In the genomic region with DNA sequence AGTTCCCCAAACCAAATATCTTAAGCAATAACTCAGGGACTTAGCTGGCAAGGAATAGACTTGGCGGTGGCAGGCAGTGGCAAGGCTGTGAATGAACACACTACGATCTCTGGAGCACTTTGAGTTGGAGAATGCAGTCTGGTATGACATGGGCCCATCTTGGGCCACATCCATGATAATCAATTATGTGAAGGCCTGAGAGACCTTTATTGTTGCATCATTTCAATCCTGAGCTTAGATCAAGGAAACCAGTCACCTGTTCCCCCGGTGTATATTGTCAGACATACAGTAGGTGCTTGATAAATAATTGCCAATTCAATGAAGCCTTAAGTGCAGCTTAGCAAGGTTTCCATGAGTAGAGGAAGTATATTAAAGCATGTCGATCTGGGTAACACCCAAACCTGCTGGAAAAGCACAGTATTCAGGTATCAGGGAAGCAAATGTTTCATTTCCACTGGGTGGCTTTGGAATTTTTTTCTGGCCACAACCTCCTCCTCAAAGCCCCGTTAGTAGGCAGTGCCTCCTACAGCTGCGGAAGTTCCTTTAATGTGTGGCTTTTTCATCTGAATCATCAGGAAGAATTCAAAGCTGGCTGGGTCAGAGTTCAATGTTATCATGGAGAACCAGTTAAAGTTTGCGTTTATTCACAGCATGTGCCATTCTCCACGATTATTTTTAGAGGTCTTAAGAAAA, we compare ENCODE assay signal across 8 cellular contexts. TPM values are rescaled to one million over a fixed set of nuclear protein-coding genes. Genes with fewer than 3 reads are reported as not detected.
DNase-seq lines count a peak whose midpoint lies in the region; ATAC-seq and TF ChIP-seq lines count a peak whose summit lies in the region.

No MANE protein-coding gene starts in this region.

- peaks cover 48% of the 10 kb centered on the region for H3K4me1 Mint-ChIP-seq in activated CD4-positive, alpha-beta T cell treated with anti-CD3 and anti-CD28 coated beads, Interleukin-2, amount 10 ng/mL, durations not matched to agents 24 days and 14 days

- H3K36me3 ChIP-seq in PC-3 (ENCODE audit: low read depth, low read length): no peaks in the 10 kb centered on the region

- H3K9me3 Mint-ChIP-seq in activated CD4-positive, alpha-beta T cell treated with anti-CD3 and anti-CD28 coated beads, Interleukin-2, amount 10 ng/mL, durations not matched to agents 24 days and 14 days: peaks cover 3% of the 10 kb centered on the region

- peak overlapping the region; percentile 6; the same call in 1 of the 2 replicates for H3K27ac ChIP-seq in PC-3 (ENCODE audit: low read length)

- POLR2A ChIA-PET in PC-3 (lab: Charles Lee; ENCODE audit: unreplicated experiment): no interaction called here

- CTCF ChIA-PET in PC-3 (lab: Charles Lee): interaction anchor here (0.6 kb wide), 2 partner anchors 30 to 63 kb away, joined by 3 read pairs; partner anchors contain the start of genes AURKA and FAM210B

- peak overlapping the region; percentile 71 for H3K27ac Mint-ChIP-seq in activated CD4-positive, alpha-beta T cell treated with anti-CD3 and anti-CD28 coated beads, Interleukin-2, amount 10 ng/mL, durations not matched to agents 24 days and 14 days

- peaks cover 36% of the 10 kb centered on the region for H3K4me1 ChIP-seq in PC-3 (ENCODE audit: insufficient read depth, low read length)

- no peaks in the 10 kb centered on the region for H4K20me1 ChIP-seq in PC-3 (ENCODE audit: low read length)

- no TSS peak for BruUV-seq in PC-3 (replicated peaks; lab: Mats Ljungman, UMichigan)

- no peak for DNase-seq in activated CD4-positive, alpha-beta T cell treated with anti-CD3 and anti-CD28 coated beads, Interleukin-2, amount 10 ng/mL, durations not matched to agents 24 days and 14 days
- no peak for DNase-seq in activated CD4-positive, alpha-beta T cell treated with anti-CD3 and anti-CD28 coated beads, Interleukin-2, amount 50 U/mL, for 4 hours
- DNase-seq in PC-3: peak; percentile 92
- peak; percentile 85 for DNase-seq in choroid plexus epithelial cell (ENCODE audit: low read depth)
- peak; percentile 19 for DNase-seq in retinal pigment epithelial cell (ENCODE audit: low read depth)
- DNase-seq in NCI-H1436 treated with DMSO at 0.1 percent for 48 hours (lab: John Stamatoyannopoulos, UW): no peak

- H3K27me3 Mint-ChIP-seq in activated CD4-positive, alpha-beta T cell treated with anti-CD3 and anti-CD28 coated beads, Interleukin-2, amount 10 ng/mL, durations not matched to agents 24 days and 14 days: no peaks in the 10 kb centered on the region

- H3K9ac ChIP-seq in PC-3 (ENCODE audit: low read length): no peak overlapping the region

- intact Hi-C loops in activated CD4-positive, alpha-beta T cell treated with anti-CD3 and anti-CD28 coated beads, Interleukin-2, amount 10 ng/mL, durations not matched to agents 24 days and 14 days (cut with micrococcal nuclease): no loop called here
- intact Hi-C loops in PC-3 (cut with micrococcal nuclease): no loop called here

- H3K27me3 ChIP-seq in PC-3 (ENCODE audit: low read length): no peaks in the 10 kb centered on the region

- H3K79me2 ChIP-seq in PC-3 (ENCODE audit: low read length): no peaks in the 10 kb centered on the region

- H3F3A ChIP-seq in PC-3 (ENCODE audit: low read length, unreplicated experiment): no peaks in the 10 kb centered on the region

- no peak overlapping the region for H3K4me3 ChIP-seq in PC-3 (ENCODE audit: low read length)
- H3K4me3 ChIP-seq in choroid plexus epithelial cell (ENCODE audit: low read depth, low read length): no peak overlapping the region
- H3K4me3 ChIP-seq in retinal pigment epithelial cell (ENCODE audit: low read length): no peak overlapping the region

- TF ChIP-seq CTCF in PC-3 (conservative IDR thresholded peaks at IDR 0.05; ENCODE audit: low read depth, low read length) (no peak), choroid plexus epithelial cell (conservative IDR thresholded peaks at IDR 0.05; ENCODE audit: low read depth, low read length) (peak; percentile 32), retinal pigment epithelial cell (conservative IDR thresholded peaks at IDR 0.05; ENCODE audit: low read depth, low read length) (peak; percentile 24)

- H3K4me3 Mint-ChIP-seq in activated CD4-positive, alpha-beta T cell treated with anti-CD3 and anti-CD28 coated beads, Interleukin-2, amount 10 ng/mL, durations not matched to agents 24 days and 14 days: peak overlapping the region; percentile 49

- H3K4me2 ChIP-seq in PC-3 (ENCODE audit: low read length): peak overlapping the region; percentile 35

- H3K36me3 Mint-ChIP-seq in activated CD4-positive, alpha-beta T cell treated with anti-CD3 and anti-CD28 coated beads, Interleukin-2, amount 10 ng/mL, durations not matched to agents 24 days and 14 days (ENCODE audit: low read depth): peaks cover 29% of the 10 kb centered on the region

- H2AFZ ChIP-seq in PC-3 (ENCODE audit: low read length): peak overlapping the region; percentile 8

- ATAC-seq in PC-3 (peak; percentile 87), HG03460 (IDR thresholded peaks at IDR 0.05; ENCODE audit: unreplicated experiment) (no peak), HG02852 (IDR thresholded peaks at IDR 0.05; ENCODE audit: unreplicated experiment) (no peak)

- no peaks in the 10 kb centered on the region for H3K9me3 ChIP-seq in PC-3 (ENCODE audit: low read length)

- no peaks in the 10 kb centered on the region for H3K9me2 ChIP-seq in PC-3 (replicated peaks; ENCODE audit: low read length)

RNA-seq across cellular contexts. Expression of gene CASS4, which starts 10.2 kb away (rescaled TPM):
- total RNA-seq in activated CD4-positive, alpha-beta T cell treated with anti-CD3 and anti-CD28 coated beads, Interleukin-2, amount 10 ng/mL, durations not matched to agents 24 days and 14 days: 2.8 and 3.1 TPM in 2 replicates
- 0.04 and 0.17 TPM in 2 replicates for total RNA-seq in PC-3 (2014; rRNA removed)

RNA-seq across cellular contexts. Expression of gene CSTF1, which starts 29.8 kb away (rescaled TPM):
- 52.2 and 52.5 TPM in 2 replicates for total RNA-seq in activated CD4-positive, alpha-beta T cell treated with anti-CD3 and anti-CD28 coated beads, Interleukin-2, amount 10 ng/mL, durations not matched to agents 24 days and 14 days
- total RNA-seq in PC-3 (2014; rRNA removed): 48.9 and 60.2 TPM in 2 replicates

RNA-seq across cellular contexts. Expression of gene AURKA, which starts 30.3 kb away (rescaled TPM):
- total RNA-seq in activated CD4-positive, alpha-beta T cell treated with anti-CD3 and anti-CD28 coated beads, Interleukin-2, amount 10 ng/mL, durations not matched to agents 24 days and 14 days: 42.3 and 42.6 TPM in 2 replicates
- 137 and 139 TPM in 2 replicates for total RNA-seq in PC-3 (2014; rRNA removed)

RNA-seq across cellular contexts. Expression of gene RTF2, which starts 46.1 kb away (rescaled TPM):
- total RNA-seq in activated CD4-positive, alpha-beta T cell treated with anti-CD3 and anti-CD28 coated beads, Interleukin-2, amount 10 ng/mL, durations not matched to agents 24 days and 14 days: 92.3 and 96.5 TPM in 2 replicates
- total RNA-seq in PC-3 (2014; rRNA removed): 122 and 149 TPM in 2 replicates

Comparison
In these comparisons a context has a peak if more than half of its experiments do, and no peak if none do; other contexts are left out.
1. DNase-seq: peak in PC-3 (single experiment), choroid plexus epithelial cell (single experiment) and retinal pigment epithelial cell (single experiment); none in activated CD4-positive, alpha-beta T cell treated with anti-CD3 and anti-CD28 coated beads, Interleukin-2, amount 10 ng/mL, durations not matched to agents 24 days and 14 days (single experiment), activated CD4-positive, alpha-beta T cell treated with anti-CD3 and anti-CD28 coated beads, Interleukin-2, amount 50 U/mL, for 4 hours (0 of 2) and NCI-H1436 treated with DMSO at 0.1 percent for 48 hours (single experiment).